Comparison of ENCODE assay signal across 9 cellular contexts in the genomic region with DNA sequence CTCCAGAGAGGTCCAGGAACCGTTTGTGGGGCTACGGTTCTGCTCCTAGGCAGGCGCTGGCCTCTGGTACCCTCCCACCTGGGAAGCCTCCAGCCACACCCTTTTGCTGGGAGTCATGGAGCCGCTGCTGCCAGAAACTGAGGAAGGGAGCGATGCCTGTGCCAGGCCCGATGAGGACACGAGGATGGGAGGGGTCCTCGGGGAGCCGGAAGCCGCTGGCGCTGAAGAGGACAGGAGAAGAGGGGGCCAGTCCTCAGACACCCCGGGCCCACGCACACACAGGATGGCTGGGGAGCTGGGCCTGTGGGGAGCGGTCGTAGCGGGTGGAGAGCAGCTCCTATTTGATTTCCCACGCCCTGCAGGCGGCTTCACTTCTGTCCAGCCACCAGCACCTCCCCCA. TPM values are rescaled to one million over a fixed set of nuclear protein-coding genes. Genes with fewer than 3 reads are reported as not detected.
"Had no signal": no experiment of that assay in that cellular context is flagged by ENCODE, and none has a peak within 500 bp of the region (broad histone marks: within the 10 kb centered on the region; RNA-seq: fewer than 3 reads in every experiment).

No MANE protein-coding gene starts in this region.

RNA-seq across cellular contexts. Expression of a gene that starts 24.2 kb away (rescaled TPM):
- total RNA-seq: OCI-LY7, PC-3, Right ventricle myocardium inferior, Right ventricle myocardium superior, RPMI7951, SJCRH30, SJSA1, SK-MEL-5 had no signal
- polyA plus RNA-seq: SK-N-SH had no signal
